ENCODE assay signal across 15 cellular contexts in the genomic region with DNA sequence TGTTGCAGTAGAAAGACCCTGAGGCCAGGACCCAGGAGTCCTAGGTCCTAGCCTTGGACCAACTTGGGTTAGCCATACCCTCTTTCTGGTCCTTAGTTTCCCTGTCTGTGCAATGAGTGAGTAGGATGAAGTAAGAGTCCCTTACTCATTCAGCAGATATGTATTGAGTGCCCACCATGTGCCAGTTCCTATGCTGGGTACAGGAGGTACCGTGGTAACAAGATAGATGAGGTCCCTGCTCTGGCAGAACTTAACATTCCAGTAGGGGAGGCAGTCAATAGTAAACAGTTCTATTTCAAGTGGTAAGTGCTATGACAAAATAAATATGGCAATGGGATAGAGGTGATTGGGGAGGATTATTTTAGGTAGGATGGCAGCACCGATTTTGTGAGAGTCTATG. TPM values are rescaled to one million over a fixed set of nuclear protein-coding genes. Genes with fewer than 3 reads are reported as not detected.
DNase-seq lines count a peak whose midpoint lies in the region; ATAC-seq and TF ChIP-seq lines count a peak whose summit lies in the region.
"Had no signal": no experiment of that assay in that cellular context is flagged by ENCODE, and none has a peak within 500 bp of the region (broad histone marks: within the 10 kb centered on the region; RNA-seq: fewer than 3 reads in every experiment).

No MANE protein-coding gene starts in this region.

- H3K4me3 ChIP-seq in CD4-positive, alpha-beta memory T cell (ENCODE audit: low read length in 2 of 2), result no peak overlapping the region
- H3K4me3 ChIP-seq in osteoblast (ENCODE audit: insufficient read depth, low read length), result no peak overlapping the region
- no peak overlapping the region for H3K4me3 ChIP-seq in prostate gland
- H3K4me3 ChIP-seq: BLaER1 had no signal

- no peak for TF ChIP-seq CTCF in osteoblast (IDR thresholded peaks at IDR 0.05; ENCODE audit: extremely low read depth, low read depth, low read length)
- no peak for TF ChIP-seq CTCF in prostate gland (IDR thresholded peaks at IDR 0.05)

- peak overlapping the region; percentile 55 for H3K27ac Mint-ChIP-seq in T-helper 1 cell treated with Interleukin-12 subunit alpha and Interleukin-12 subunit beta and Interleukin-4 antibody, amounts not matched to agents 30 μg/mL and 1 μg/mL, for 36 hours
- peak overlapping the region in 4 of 7 donors; percentile 6 to 75 (median 20) for H3K27ac Mint-ChIP-seq in CD4-positive, alpha-beta memory T cell
- H3K27ac Mint-ChIP-seq in central memory CD8-positive, alpha-beta T cell (ENCODE audit: low read depth), result peak overlapping the region; percentile 39
- H3K27ac Mint-ChIP-seq: GM23338 had no signal

- intact Hi-C loops in CD4-positive, alpha-beta memory T cell (cut with micrococcal nuclease), result no loop called here
- intact Hi-C loops in prostate gland (cut with DNase I), result no loop called here

- no peaks in the 10 kb centered on the region for H3K27me3 Mint-ChIP-seq in T-helper 1 cell treated with Interleukin-12 subunit alpha and Interleukin-12 subunit beta and Interleukin-4 antibody, amounts not matched to agents 30 μg/mL and 1 μg/mL, for 36 hours (ENCODE audit: low read depth)
- H3K27me3 Mint-ChIP-seq in CD4-positive, alpha-beta memory T cell, result no peaks in the 10 kb centered on the region
- no peaks in the 10 kb centered on the region for H3K27me3 Mint-ChIP-seq in central memory CD8-positive, alpha-beta T cell

- DNase-seq in T-helper 1 cell (no peak), osteoblast (ENCODE audit: insufficient read length, low spot score, missing footprints) (peak; percentile 49), HuH-7 (ENCODE audit: low spot score) (no peak), prostate gland (ENCODE audit: low spot score) (no peak)
- no peak for DNase-seq in CD4-positive, alpha-beta memory T cell
- no peak for DNase-seq in central memory CD8-positive, alpha-beta T cell (ENCODE audit: low spot score in 2 of 2)
- DNase-seq: 8988T, AML-193, DMS53, GF-D8, H7 had no signal

- H3K36me3 ChIP-seq in CD4-positive, alpha-beta memory T cell (ENCODE audit: insufficient read depth, low read length), result peaks cover 33% of the 10 kb centered on the region
- no peaks in the 10 kb centered on the region for H3K36me3 ChIP-seq in osteoblast (ENCODE audit: insufficient read depth, low read length)
- no peaks in the 10 kb centered on the region for H3K36me3 ChIP-seq in prostate gland
- H3K36me3 ChIP-seq: BLaER1 had no signal

- CTCF ChIA-PET in CD4-positive, alpha-beta memory T cell (lab: Charles Lee; ENCODE audit: partially characterized antibody), result no interaction called here

- no peak overlapping the region for H3K4me3 Mint-ChIP-seq in T-helper 1 cell treated with Interleukin-12 subunit alpha and Interleukin-12 subunit beta and Interleukin-4 antibody, amounts not matched to agents 30 μg/mL and 1 μg/mL, for 36 hours
- no peak overlapping the region for H3K4me3 Mint-ChIP-seq in CD4-positive, alpha-beta memory T cell
- H3K4me3 Mint-ChIP-seq in central memory CD8-positive, alpha-beta T cell, result no peak overlapping the region

- POLR2A ChIA-PET in CD4-positive, alpha-beta memory T cell (lab: Charles Lee; ENCODE audit: partially characterized antibody), result no interaction called here

- no peak for ATAC-seq in central memory CD8-positive, alpha-beta T cell (replicated peaks; ENCODE audit: extremely low read depth, poor library complexity, severe bottlenecking)
- no peak for ATAC-seq in GM18909 (IDR thresholded peaks at IDR 0.05; ENCODE audit: poor library complexity, unreplicated experiment)
- ATAC-seq: GM23338 had no signal

- peaks cover 12% of the 10 kb centered on the region for H3K36me3 Mint-ChIP-seq in T-helper 1 cell treated with Interleukin-12 subunit alpha and Interleukin-12 subunit beta and Interleukin-4 antibody, amounts not matched to agents 30 μg/mL and 1 μg/mL, for 36 hours (ENCODE audit: low read depth)
- H3K36me3 Mint-ChIP-seq in CD4-positive, alpha-beta memory T cell, result peaks cover 46 to 61% of the 10 kb centered on the region in 2 donors
- H3K36me3 Mint-ChIP-seq in central memory CD8-positive, alpha-beta T cell (ENCODE audit: insufficient read depth), result peaks cover 26% of the 10 kb centered on the region

- no peak overlapping the region for H3K4me2 ChIP-seq in osteoblast (ENCODE audit: insufficient read depth, low read length)
- H3K4me2 ChIP-seq: BLaER1 had no signal

- TF ChIP-seq POLR2A in prostate gland (IDR thresholded peaks at IDR 0.05), result no peak

- no peaks in the 10 kb centered on the region for H3K9me3 ChIP-seq in CD4-positive, alpha-beta memory T cell (ENCODE audit: control insufficient read depth in 1 of 2, low read length in 2 of 2)
- H3K9me3 ChIP-seq in osteoblast (ENCODE audit: low read depth, low read length) (no peaks in the 10 kb centered on the region), prostate gland (no peaks in the 10 kb centered on the region)
- H3K9me3 ChIP-seq: BLaER1 had no signal

- 64% methylated on average over 2 of the region's 2 CpGs for WGBS in prostate gland

- H2AFZ ChIP-seq in osteoblast (ENCODE audit: low read length), result no peak overlapping the region
- H2AFZ ChIP-seq: GM23338 had no signal

- H3K4me1 ChIP-seq in CD4-positive, alpha-beta memory T cell (ENCODE audit: insufficient read depth, low read length), result no peaks in the 10 kb centered on the region
- H3K4me1 ChIP-seq in osteoblast (ENCODE audit: insufficient read depth, low read length) (no peaks in the 10 kb centered on the region), prostate gland (replicated peaks) (no peaks in the 10 kb centered on the region)
- H3K4me1 ChIP-seq: BLaER1 had no signal

- no peaks in the 10 kb centered on the region for H3K9me3 Mint-ChIP-seq in T-helper 1 cell treated with Interleukin-12 subunit alpha and Interleukin-12 subunit beta and Interleukin-4 antibody, amounts not matched to agents 30 μg/mL and 1 μg/mL, for 36 hours
- H3K9me3 Mint-ChIP-seq in CD4-positive, alpha-beta memory T cell, result no peaks in the 10 kb centered on the region
- no peaks in the 10 kb centered on the region for H3K9me3 Mint-ChIP-seq in central memory CD8-positive, alpha-beta T cell
- H3K9me3 Mint-ChIP-seq: GM23338 had no signal

- H4K20me1 ChIP-seq in osteoblast (ENCODE audit: insufficient read depth, low read length), result no peaks in the 10 kb centered on the region
- H4K20me1 ChIP-seq: BLaER1 had no signal

- H3K27ac ChIP-seq in CD4-positive, alpha-beta memory T cell (ENCODE audit: low read depth, low read length), result no peak overlapping the region
- H3K27ac ChIP-seq in osteoblast (ENCODE audit: low read depth, low read length), result no peak overlapping the region
- no peak overlapping the region for H3K27ac ChIP-seq in prostate gland
- H3K27ac ChIP-seq: BLaER1 had no signal

- peaks cover 4% of the 10 kb centered on the region for H3K4me1 Mint-ChIP-seq in T-helper 1 cell treated with Interleukin-12 subunit alpha and Interleukin-12 subunit beta and Interleukin-4 antibody, amounts not matched to agents 30 μg/mL and 1 μg/mL, for 36 hours (ENCODE audit: low read depth)
- H3K4me1 Mint-ChIP-seq in CD4-positive, alpha-beta memory T cell, result peaks cover 0 to 7% (median 2%) of the 10 kb centered on the region in 4 donors
- peaks cover 10% of the 10 kb centered on the region for H3K4me1 Mint-ChIP-seq in central memory CD8-positive, alpha-beta T cell

- no peaks in the 10 kb centered on the region for H3K27me3 ChIP-seq in CD4-positive, alpha-beta memory T cell (ENCODE audit: insufficient read depth, low read length)
- peaks cover 27% of the 10 kb centered on the region for H3K27me3 ChIP-seq in osteoblast (ENCODE audit: insufficient read depth, low read length)
- no peaks in the 10 kb centered on the region for H3K27me3 ChIP-seq in prostate gland (replicated peaks; ENCODE audit: insufficient read depth)
- H3K27me3 ChIP-seq: BLaER1 had no signal

- H3K79me2 ChIP-seq in osteoblast (ENCODE audit: insufficient read depth, low read length), result no peaks in the 10 kb centered on the region

RNA-seq across cellular contexts. Expression of a gene that starts 18.3 kb away (rescaled TPM):
- 1 to 10 TPM; 5.0 to 6.0 TPM for total RNA-seq in CD4-positive, alpha-beta memory T cell
- polyA plus RNA-seq in CD4-positive, alpha-beta memory T cell, result 1 to 10 TPM in 1 of 2 donors, under 1 TPM in 1; 0.42 to 4.0 TPM
- total RNA-seq in osteoblast, result 6.2 and 7.4 TPM in 2 replicates
- total RNA-seq in prostate gland, result 10 to 100 TPM; 12.0 to 12.2 TPM

RNA-seq across cellular contexts. Expression of a gene that starts 18.5 kb away (rescaled TPM):
- 10 to 100 TPM; 18.6 to 19.0 TPM for total RNA-seq in CD4-positive, alpha-beta memory T cell
- 1 to 10 TPM; 1.4 to 5.5 TPM for polyA plus RNA-seq in CD4-positive, alpha-beta memory T cell
- total RNA-seq in osteoblast (not detected in 2 replicates), prostate gland (10 to 100 TPM; 18.0 to 30.4 TPM)

Comparison
In these comparisons a context has a peak if more than half of its experiments do, and no peak if none do; other contexts are left out.
1. RNA of a gene that starts 18.5 kb away (total RNA-seq): 18.0 to 30.4 TPM in prostate gland and 18.6 to 19.0 TPM in CD4-positive, alpha-beta memory T cell; not detected in osteoblast; every median in the first group is over 10 times any median in the second.
2. Peak in every context shown above with its lines, with median percentiles within 50 percentile points of each other: H3K27ac Mint-ChIP-seq.